1 cellular context compared by ENCODE assay signal in the genomic region with DNA sequence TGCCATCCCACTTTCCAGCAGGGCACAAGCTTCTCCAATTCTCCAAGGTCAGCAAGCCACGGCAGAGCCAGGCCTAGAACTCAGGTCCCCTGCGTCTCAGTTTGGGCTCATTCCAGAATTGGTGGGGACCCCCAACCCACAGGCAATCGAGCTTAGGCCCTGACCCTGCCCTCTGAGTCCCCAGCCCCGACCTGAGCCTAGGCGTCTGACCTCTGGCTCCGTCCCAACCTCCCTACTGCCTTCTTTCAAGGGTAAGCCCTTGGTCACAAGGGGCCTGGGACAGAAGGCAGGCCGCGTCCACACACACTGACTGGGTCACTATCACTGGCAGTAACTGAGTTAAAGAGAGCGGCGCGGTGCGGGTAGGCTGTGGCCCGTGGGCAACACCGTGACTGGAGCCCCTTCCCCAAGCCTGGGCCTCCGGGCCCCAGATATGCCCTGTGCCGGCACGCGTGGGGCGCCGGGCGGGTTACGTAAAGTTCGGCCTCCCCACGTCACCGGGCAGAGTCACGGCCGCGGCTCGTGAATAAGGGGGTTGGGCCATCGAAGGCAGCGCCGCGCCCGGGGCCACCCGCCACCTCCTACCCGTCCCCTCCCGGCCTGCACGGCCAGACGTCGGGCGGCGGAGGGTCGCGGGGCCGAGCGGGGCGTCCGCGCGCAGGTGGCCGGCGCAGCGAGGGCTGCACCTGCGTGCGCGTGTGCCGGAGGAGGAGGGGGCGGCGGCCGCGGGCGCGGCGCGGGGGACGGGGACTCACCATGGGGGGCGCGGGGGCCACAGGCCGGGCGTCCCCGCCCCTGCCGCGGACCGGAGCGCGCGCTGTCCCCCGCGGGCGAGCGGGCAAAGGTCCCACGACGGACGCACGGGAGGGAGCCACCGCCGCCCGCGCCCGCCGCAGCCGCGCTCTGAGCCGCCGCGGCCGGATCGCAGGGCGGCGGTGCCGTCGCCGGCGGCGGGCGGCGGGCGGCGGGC.
TF ChIP-seq lines count a peak whose summit lies in the region.

No MANE protein-coding gene starts in this region.

TF ChIP-seq in HepG2, 621 proteins besides CTCF, POLR2A, EP300 and RAD21 (continued from another document and continues in another):
- TF ChIP-seq, protein P1, sequence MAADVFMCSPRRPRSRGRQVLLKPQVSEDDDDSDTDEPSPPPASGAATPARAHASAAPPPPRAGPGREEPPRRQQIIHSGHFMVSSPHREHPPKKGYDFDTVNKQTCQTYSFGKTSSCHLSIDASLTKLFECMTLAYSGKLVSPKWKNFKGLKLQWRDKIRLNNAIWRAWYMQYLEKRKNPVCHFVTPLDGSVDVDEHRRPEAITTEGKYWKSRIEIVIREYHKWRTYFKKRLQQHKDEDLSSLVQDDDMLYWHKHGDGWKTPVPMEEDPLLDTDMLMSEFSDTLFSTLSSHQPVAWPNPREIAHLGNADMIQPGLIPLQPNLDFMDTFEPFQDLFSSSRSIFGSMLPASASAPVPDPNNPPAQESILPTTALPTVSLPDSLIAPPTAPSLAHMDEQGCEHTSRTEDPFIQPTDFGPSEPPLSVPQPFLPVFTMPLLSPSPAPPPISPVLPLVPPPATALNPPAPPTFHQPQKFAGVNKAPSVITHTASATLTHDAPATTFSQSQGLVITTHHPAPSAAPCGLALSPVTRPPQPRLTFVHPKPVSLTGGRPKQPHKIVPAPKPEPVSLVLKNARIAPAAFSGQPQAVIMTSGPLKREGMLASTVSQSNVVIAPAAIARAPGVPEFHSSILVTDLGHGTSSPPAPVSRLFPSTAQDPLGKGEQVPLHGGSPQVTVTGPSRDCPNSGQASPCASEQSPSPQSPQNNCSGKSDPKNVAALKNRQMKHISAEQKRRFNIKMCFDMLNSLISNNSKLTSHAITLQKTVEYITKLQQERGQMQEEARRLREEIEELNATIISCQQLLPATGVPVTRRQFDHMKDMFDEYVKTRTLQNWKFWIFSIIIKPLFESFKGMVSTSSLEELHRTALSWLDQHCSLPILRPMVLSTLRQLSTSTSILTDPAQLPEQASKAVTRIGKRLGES (CRISPR knock-in tag; IDR thresholded peaks at IDR 0.05; ENCODE audit: borderline replicate concordance): no peak
- peak; percentile 56; the same call in 1 of the 2 replicates for TF ChIP-seq DMAP1 (CRISPR knock-in tag; IDR thresholded peaks at IDR 0.05)
- TF ChIP-seq ZNF747 (CRISPR knock-in tag; IDR thresholded peaks at IDR 0.05; ENCODE audit: borderline replicate concordance): no peak
- TF ChIP-seq ZKSCAN8 (CRISPR knock-in tag; IDR thresholded peaks at IDR 0.05; ENCODE audit: borderline replicate concordance): no peak
- TF ChIP-seq SRSF4 (IDR thresholded peaks at IDR 0.05; ENCODE audit: low read depth, low read length, poor library complexity, severe bottlenecking): no peak
- peak; percentile 30; the same call in 1 of the 2 replicates for TF ChIP-seq MED1 (CRISPR knock-in tag; IDR thresholded peaks at IDR 0.05)
- TF ChIP-seq ARNTL (CRISPR knock-in tag; IDR thresholded peaks at IDR 0.05): no peak
- TF ChIP-seq ZNF552 (CRISPR knock-in tag; IDR thresholded peaks at IDR 0.05; ENCODE audit: borderline replicate concordance): no peak
- no peak for TF ChIP-seq ZNF713 (CRISPR knock-in tag; IDR thresholded peaks at IDR 0.05)
- peak; percentile 43; the same call in 1 of the 2 replicates for TF ChIP-seq SPEN (CRISPR knock-in tag; IDR thresholded peaks at IDR 0.05; ENCODE audit: low read depth)
- TF ChIP-seq, protein P2, sequence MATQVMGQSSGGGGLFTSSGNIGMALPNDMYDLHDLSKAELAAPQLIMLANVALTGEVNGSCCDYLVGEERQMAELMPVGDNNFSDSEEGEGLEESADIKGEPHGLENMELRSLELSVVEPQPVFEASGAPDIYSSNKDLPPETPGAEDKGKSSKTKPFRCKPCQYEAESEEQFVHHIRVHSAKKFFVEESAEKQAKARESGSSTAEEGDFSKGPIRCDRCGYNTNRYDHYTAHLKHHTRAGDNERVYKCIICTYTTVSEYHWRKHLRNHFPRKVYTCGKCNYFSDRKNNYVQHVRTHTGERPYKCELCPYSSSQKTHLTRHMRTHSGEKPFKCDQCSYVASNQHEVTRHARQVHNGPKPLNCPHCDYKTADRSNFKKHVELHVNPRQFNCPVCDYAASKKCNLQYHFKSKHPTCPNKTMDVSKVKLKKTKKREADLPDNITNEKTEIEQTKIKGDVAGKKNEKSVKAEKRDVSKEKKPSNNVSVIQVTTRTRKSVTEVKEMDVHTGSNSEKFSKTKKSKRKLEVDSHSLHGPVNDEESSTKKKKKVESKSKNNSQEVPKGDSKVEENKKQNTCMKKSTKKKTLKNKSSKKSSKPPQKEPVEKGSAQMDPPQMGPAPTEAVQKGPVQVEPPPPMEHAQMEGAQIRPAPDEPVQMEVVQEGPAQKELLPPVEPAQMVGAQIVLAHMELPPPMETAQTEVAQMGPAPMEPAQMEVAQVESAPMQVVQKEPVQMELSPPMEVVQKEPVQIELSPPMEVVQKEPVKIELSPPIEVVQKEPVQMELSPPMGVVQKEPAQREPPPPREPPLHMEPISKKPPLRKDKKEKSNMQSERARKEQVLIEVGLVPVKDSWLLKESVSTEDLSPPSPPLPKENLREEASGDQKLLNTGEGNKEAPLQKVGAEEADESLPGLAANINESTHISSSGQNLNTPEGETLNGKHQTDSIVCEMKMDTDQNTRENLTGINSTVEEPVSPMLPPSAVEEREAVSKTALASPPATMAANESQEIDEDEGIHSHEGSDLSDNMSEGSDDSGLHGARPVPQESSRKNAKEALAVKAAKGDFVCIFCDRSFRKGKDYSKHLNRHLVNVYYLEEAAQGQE (IDR thresholded peaks at IDR 0.05; ENCODE audit: borderline replicate concordance in 1 of 2, low read depth in 1 of 2, low read length in 2 of 2): no peak
- TF ChIP-seq ZMAT3 (CRISPR knock-in tag; conservative IDR thresholded peaks at IDR 0.05): no peak
- 0 out of 2 replicates have a peak, but pooled peaks have one; percentile 22 for TF ChIP-seq SRY (CRISPR knock-in tag; IDR thresholded peaks at IDR 0.05)
- TF ChIP-seq, protein P3, sequence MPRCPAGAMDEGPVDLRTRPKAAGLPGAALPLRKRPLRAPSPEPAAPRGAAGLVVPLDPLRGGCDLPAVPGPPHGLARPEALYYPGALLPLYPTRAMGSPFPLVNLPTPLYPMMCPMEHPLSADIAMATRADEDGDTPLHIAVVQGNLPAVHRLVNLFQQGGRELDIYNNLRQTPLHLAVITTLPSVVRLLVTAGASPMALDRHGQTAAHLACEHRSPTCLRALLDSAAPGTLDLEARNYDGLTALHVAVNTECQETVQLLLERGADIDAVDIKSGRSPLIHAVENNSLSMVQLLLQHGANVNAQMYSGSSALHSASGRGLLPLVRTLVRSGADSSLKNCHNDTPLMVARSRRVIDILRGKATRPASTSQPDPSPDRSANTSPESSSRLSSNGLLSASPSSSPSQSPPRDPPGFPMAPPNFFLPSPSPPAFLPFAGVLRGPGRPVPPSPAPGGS (CRISPR knock-in tag; IDR thresholded peaks at IDR 0.05): 0 out of 2 replicates have a peak, but pooled peaks have one; percentile 23
- no peak for TF ChIP-seq POLR2AphosphoS2 (IDR thresholded peaks at IDR 0.05; ENCODE audit: low read depth, low read length)
- no peak for TF ChIP-seq PHB2 (IDR thresholded peaks at IDR 0.05; ENCODE audit: partially characterized antibody)
- TF ChIP-seq EEA1 (CRISPR knock-in tag; IDR thresholded peaks at IDR 0.05; ENCODE audit: borderline replicate concordance): no peak
- no peak; the same call in 1 of the 2 replicates for TF ChIP-seq HOXA3 (CRISPR knock-in tag; IDR thresholded peaks at IDR 0.05)
- TF ChIP-seq ZNF780A (CRISPR knock-in tag; IDR thresholded peaks at IDR 0.05): no peak
- TF ChIP-seq, protein P4, sequence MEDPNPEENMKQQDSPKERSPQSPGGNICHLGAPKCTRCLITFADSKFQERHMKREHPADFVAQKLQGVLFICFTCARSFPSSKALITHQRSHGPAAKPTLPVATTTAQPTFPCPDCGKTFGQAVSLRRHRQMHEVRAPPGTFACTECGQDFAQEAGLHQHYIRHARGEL (CRISPR knock-in tag; IDR thresholded peaks at IDR 0.05): 0 out of 2 replicates have a peak, but pooled peaks have one; percentile 43
- no peak for TF ChIP-seq SRSF1 (optimal IDR thresholded peaks at IDR 0.05; ENCODE audit: low read depth, low read length)
- TF ChIP-seq ISL2 (CRISPR knock-in tag; IDR thresholded peaks at IDR 0.05): 0 out of 2 replicates have a peak, but pooled peaks have one; percentile 6
- no peak for TF ChIP-seq EHMT2 (IDR thresholded peaks at IDR 0.05; ENCODE audit: borderline replicate concordance, low read depth, low read length)
- TF ChIP-seq, protein P5, sequence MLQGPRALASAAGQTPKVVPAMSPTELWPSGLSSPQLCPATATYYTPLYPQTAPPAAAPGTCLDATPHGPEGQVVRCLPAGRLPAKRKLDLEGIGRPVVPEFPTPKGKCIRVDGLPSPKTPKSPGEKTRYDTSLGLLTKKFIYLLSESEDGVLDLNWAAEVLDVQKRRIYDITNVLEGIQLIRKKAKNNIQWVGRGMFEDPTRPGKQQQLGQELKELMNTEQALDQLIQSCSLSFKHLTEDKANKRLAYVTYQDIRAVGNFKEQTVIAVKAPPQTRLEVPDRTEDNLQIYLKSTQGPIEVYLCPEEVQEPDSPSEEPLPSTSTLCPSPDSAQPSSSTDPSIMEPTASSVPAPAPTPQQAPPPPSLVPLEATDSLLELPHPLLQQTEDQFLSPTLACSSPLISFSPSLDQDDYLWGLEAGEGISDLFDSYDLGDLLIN (CRISPR knock-in tag; IDR thresholded peaks at IDR 0.05; ENCODE audit: borderline replicate concordance): no peak
- TF ChIP-seq, protein P6, sequence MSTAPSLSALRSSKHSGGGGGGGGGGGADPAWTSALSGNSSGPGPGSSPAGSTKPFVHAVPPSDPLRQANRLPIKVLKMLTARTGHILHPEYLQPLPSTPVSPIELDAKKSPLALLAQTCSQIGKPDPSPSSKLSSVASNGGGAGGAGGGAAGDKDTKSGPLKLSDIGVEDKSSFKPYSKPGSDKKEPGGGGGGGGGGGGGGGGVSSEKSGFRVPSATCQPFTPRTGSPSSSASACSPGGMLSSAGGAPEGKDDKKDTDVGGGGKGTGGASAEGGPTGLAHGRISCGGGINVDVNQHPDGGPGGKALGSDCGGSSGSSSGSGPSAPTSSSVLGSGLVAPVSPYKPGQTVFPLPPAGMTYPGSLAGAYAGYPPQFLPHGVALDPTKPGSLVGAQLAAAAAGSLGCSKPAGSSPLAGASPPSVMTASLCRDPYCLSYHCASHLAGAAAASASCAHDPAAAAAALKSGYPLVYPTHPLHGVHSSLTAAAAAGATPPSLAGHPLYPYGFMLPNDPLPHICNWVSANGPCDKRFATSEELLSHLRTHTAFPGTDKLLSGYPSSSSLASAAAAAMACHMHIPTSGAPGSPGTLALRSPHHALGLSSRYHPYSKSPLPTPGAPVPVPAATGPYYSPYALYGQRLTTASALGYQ (CRISPR knock-in tag; IDR thresholded peaks at IDR 0.05): no peak
- TF ChIP-seq, protein P7, sequence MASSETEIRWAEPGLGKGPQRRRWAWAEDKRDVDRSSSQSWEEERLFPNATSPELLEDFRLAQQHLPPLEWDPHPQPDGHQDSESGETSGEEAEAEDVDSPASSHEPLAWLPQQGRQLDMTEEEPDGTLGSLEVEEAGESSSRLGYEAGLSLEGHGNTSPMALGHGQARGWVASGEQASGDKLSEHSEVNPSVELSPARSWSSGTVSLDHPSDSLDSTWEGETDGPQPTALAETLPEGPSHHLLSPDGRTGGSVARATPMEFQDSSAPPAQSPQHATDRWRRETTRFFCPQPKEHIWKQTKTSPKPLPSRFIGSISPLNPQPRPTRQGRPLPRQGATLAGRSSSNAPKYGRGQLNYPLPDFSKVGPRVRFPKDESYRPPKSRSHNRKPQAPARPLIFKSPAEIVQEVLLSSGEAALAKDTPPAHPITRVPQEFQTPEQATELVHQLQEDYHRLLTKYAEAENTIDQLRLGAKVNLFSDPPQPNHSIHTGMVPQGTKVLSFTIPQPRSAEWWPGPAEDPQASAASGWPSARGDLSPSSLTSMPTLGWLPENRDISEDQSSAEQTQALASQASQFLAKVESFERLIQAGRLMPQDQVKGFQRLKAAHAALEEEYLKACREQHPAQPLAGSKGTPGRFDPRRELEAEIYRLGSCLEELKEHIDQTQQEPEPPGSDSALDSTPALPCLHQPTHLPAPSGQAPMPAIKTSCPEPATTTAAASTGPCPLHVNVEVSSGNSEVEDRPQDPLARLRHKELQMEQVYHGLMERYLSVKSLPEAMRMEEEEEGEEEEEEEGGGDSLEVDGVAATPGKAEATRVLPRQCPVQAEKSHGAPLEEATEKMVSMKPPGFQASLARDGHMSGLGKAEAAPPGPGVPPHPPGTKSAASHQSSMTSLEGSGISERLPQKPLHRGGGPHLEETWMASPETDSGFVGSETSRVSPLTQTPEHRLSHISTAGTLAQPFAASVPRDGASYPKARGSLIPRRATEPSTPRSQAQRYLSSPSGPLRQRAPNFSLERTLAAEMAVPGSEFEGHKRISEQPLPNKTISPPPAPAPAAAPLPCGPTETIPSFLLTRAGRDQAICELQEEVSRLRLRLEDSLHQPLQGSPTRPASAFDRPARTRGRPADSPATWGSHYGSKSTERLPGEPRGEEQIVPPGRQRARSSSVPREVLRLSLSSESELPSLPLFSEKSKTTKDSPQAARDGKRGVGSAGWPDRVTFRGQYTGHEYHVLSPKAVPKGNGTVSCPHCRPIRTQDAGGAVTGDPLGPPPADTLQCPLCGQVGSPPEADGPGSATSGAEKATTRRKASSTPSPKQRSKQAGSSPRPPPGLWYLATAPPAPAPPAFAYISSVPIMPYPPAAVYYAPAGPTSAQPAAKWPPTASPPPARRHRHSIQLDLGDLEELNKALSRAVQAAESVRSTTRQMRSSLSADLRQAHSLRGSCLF (CRISPR knock-in tag; IDR thresholded peaks at IDR 0.05; ENCODE audit: borderline replicate concordance): no peak
- 0 out of 2 replicates have a peak, but pooled peaks have one; percentile 5 for TF ChIP-seq ZZZ3 (CRISPR knock-in tag; IDR thresholded peaks at IDR 0.05; ENCODE audit: borderline replicate concordance)
- no peak for TF ChIP-seq ZBTB20 (CRISPR knock-in tag; IDR thresholded peaks at IDR 0.05; ENCODE audit: borderline replicate concordance, low read depth)
- TF ChIP-seq, protein P8, sequence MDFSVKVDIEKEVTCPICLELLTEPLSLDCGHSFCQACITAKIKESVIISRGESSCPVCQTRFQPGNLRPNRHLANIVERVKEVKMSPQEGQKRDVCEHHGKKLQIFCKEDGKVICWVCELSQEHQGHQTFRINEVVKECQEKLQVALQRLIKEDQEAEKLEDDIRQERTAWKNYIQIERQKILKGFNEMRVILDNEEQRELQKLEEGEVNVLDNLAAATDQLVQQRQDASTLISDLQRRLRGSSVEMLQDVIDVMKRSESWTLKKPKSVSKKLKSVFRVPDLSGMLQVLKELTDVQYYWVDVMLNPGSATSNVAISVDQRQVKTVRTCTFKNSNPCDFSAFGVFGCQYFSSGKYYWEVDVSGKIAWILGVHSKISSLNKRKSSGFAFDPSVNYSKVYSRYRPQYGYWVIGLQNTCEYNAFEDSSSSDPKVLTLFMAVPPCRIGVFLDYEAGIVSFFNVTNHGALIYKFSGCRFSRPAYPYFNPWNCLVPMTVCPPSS (IDR thresholded peaks at IDR 0.05): no peak
- no peak for TF ChIP-seq MYNN (CRISPR knock-in tag; IDR thresholded peaks at IDR 0.05; ENCODE audit: low read depth)
- TF ChIP-seq ZNF143 (CRISPR knock-in tag; IDR thresholded peaks at IDR 0.05): no peak
- TF ChIP-seq, protein P9, sequence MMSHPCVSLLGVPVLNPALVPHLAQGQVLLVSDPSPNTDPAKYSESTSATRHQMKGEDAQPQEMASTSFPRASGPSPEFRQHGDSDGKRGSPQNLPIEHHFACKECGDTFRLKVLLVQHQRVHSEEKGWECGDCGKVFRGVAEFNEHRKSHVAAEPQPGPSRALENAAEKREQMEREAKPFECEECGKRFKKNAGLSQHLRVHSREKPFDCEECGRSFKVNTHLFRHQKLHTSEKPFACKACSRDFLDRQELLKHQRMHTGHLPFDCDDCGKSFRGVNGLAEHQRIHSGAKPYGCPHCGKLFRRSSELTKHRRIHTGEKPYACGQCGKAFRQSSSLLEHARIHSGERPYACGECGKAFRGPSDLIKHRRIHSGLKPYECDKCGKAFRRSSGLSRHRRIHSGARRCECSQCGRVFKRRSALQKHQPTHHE (CRISPR knock-in tag; IDR thresholded peaks at IDR 0.05; ENCODE audit: borderline replicate concordance): no peak
- peak; percentile 69 for TF ChIP-seq ZFX (CRISPR knock-in tag; IDR thresholded peaks at IDR 0.05; ENCODE audit: low read depth)
